In genomic region chr16:30088237-30088831, GRCh38 we compare ENCODE assay signal across 1 cellular context.
TF ChIP-seq lines count a peak whose summit lies in the region.

No MANE protein-coding gene starts in this region.

TF ChIP-seq in K562, 482 proteins besides CTCF, POLR2A, EP300 and RAD21:
- TF ChIP-seq C11orf30 (IDR thresholded peaks at IDR 0.05; ENCODE audit: low read depth) (peak; percentile 83), ZBTB7A (IDR thresholded peaks at IDR 0.05; ENCODE audit: borderline replicate concordance, control insufficient read depth, low read depth, low read length) (peak; percentile 12; the same call in 1 of the 2 replicates), HMBOX1 (IDR thresholded peaks at IDR 0.05) (no peak), ERF (CRISPR knock-in tag; IDR thresholded peaks at IDR 0.05) (no peak), FOXP4 (CRISPR knock-in tag; IDR thresholded peaks at IDR 0.05; ENCODE audit: borderline replicate concordance) (no peak), MAZ (CRISPR knock-in tag; conservative IDR thresholded peaks at IDR 0.05 in 1 of 2, IDR thresholded peaks at IDR 0.05 in 1 of 2) (no peak), FOS (IDR thresholded peaks at IDR 0.05; ENCODE audit: extremely low read depth, insufficient read length) (no peak), CAMTA2 (CRISPR knock-in tag; conservative IDR thresholded peaks at IDR 0.05) (no peak), KDM4B (IDR thresholded peaks at IDR 0.05; ENCODE audit: borderline replicate concordance in 2 of 2, low read depth in 1 of 2) (no peak), MAFG (tag; conservative IDR thresholded peaks at IDR 0.05) (peak; percentile 77), NFE2 (IDR thresholded peaks at IDR 0.05; ENCODE audit: low read depth) (0 out of 2 replicates have a peak, but pooled peaks have one; percentile 8), ZNF316 (IDR thresholded peaks at IDR 0.05) (peak; percentile 93), ZBTB49 (CRISPR knock-in tag; IDR thresholded peaks at IDR 0.05; ENCODE audit: borderline replicate concordance) (no peak), MAFK (IDR thresholded peaks at IDR 0.05; ENCODE audit: low read length) (peak; percentile 65), ELK1 (CRISPR knock-in tag; IDR thresholded peaks at IDR 0.05) (no peak), MAFF (IDR thresholded peaks at IDR 0.05; ENCODE audit: low read length) (peak; percentile 78)
